ENCODE assay signal across 7 cellular contexts in genomic region chr6:57172136-57173055, GRCh38.
DNase-seq lines count a peak whose midpoint lies in the region; ATAC-seq and TF ChIP-seq lines count a peak whose summit lies in the region.

Gene BAG2 (plus strand): TSS chr6:57172326. CDS start chr6:57172698, 372 bp downstream.

- H3K4me3 ChIP-seq in astrocyte of the cerebellum (ENCODE audit: low read depth, low read length), result peak within 1 kb of the TSS; percentile 61

- in situ Hi-C loops in astrocyte of the cerebellum (cut with HindIII; ENCODE audit: low sequenced_read_pairs), result no loop called here

- peak; percentile 20 for TF ChIP-seq CTCF in astrocyte of the cerebellum (IDR thresholded peaks at IDR 0.05; ENCODE audit: low read depth, low read length, missing control alignments)

- ATAC-seq in GM18499 (IDR thresholded peaks at IDR 0.05; ENCODE audit: insufficient read depth, unreplicated experiment), result peak; percentile 82
- peak; percentile 83 for ATAC-seq in HG02884 (IDR thresholded peaks at IDR 0.05; ENCODE audit: unreplicated experiment)

- DNase-seq in NCI-H187 treated with DMSO at 0.1 percent for 48 hours (lab: John Stamatoyannopoulos, UW) (peak; percentile 6), T-helper 22 cell (ENCODE audit: low read depth) (peak; percentile 68), astrocyte of the cerebellum (ENCODE audit: low read depth) (peak; percentile 58), hippocampal formation (lab: John Stamatoyannopoulos, UW) (peak; percentile 66 to 77), retina (peak; percentile 95)

Comparison
In these comparisons a context has a peak if more than half of its experiments do, and no peak if none do; other contexts are left out.
1. Peak in every context shown above with its lines: DNase-seq, ATAC-seq and H3K4me3 ChIP-seq.
2. DNase-seq: peak in every context shown above with its lines; median percentile 95 in retina; 72 in hippocampal formation; 68 in T-helper 22 cell; 58 in astrocyte of the cerebellum; 6 in NCI-H187 treated with DMSO at 0.1 percent for 48 hours.